In genomic region chr9:126395439-126396212, GRCh38 we compare ENCODE assay signal across 10 cellular contexts.
A peak's percentile ranks its signal among the peaks of the same experiment; 100 is the strongest.
DNase-seq lines count a peak whose midpoint lies in the region; ATAC-seq, FAIRE-seq and TF ChIP-seq lines count a peak whose summit lies in the region.
"Had no signal": no experiment of that assay in that cellular context is flagged by ENCODE, and none has a peak within 500 bp of the region (broad histone marks: within the 10 kb centered on the region; RNA-seq: fewer than 3 reads in every experiment).

No MANE protein-coding gene starts in this region.

- H3K4me3 Mint-ChIP-seq in T-cell, result no peak overlapping the region
- no peak overlapping the region for H3K4me3 Mint-ChIP-seq in osteocyte (ENCODE audit: unreplicated experiment)
- H3K4me3 Mint-ChIP-seq: endodermal cell had no signal

- intact Hi-C loops in HepG2 (cut with micrococcal nuclease; ENCODE audit: unreplicated experiment), result loop anchor here (5.0 kb wide), 1 partner anchor 513 kb away; no protein-coding TSS in a partner anchor

- peaks cover 0 to 9% (median 2%) of the 10 kb centered on the region in 4 donors for H3K36me3 ChIP-seq in liver (ENCODE audit: control insufficient read depth in 4 of 4, insufficient read depth in 3 of 4, low read depth in 1 of 4, low read length in 3 of 4)
- peaks cover 28 to 84% of the 10 kb centered on the region in 2 experiments; a peak in 4 of 5 replicates for H3K36me3 ChIP-seq in HepG2 (replicated peaks in 1 of 2; ENCODE audit: control insufficient read depth in 1 of 2, insufficient read depth in 2 of 2, low read length in 2 of 2)
- H3K36me3 ChIP-seq in right atrium auricular region, result no peaks in the 10 kb centered on the region

- in situ Hi-C loops in HepG2 (cut with HindIII; ENCODE audit: extremely low pct_ligation_motif_present, low pct_unique_long_range_greater_than_20kb), result loop anchor here (5.0 to 10.0 kb wide), 2 partner anchors 93 to 991 kb away; no protein-coding TSS in a partner anchor

- H3K4me3 ChIP-seq in liver (ENCODE audit: low read depth in 1 of 3, low read length in 3 of 3), result no peak overlapping the region
- no peak overlapping the region for H3K4me3 ChIP-seq in HepG2 (replicated peaks in 1 of 3; ENCODE audit: insufficient read depth in 1 of 3, low read depth in 2 of 3, low read length in 3 of 3)
- H3K4me3 ChIP-seq in fibroblast of the aortic adventitia (ENCODE audit: low read depth, low read length), result no peak overlapping the region
- no peak overlapping the region for H3K4me3 ChIP-seq in right atrium auricular region

- 0 out of 2 replicates have a peak, but pooled peaks cover 3% of the 10 kb centered on the region for H4K20me1 ChIP-seq in HepG2 (ENCODE audit: insufficient read depth, low read length)

- H3K9me3 ChIP-seq in liver (ENCODE audit: control insufficient read depth in 4 of 4, low read length in 3 of 4) (no peaks in the 10 kb centered on the region), HepG2 (ENCODE audit: low read length) (no peaks in the 10 kb centered on the region), right atrium auricular region (no peaks in the 10 kb centered on the region)

- H3K27me3 ChIP-seq in liver (ENCODE audit: control insufficient read depth in 4 of 4, insufficient read depth in 4 of 4, low read length in 3 of 4) (no peaks in the 10 kb centered on the region), HepG2 (ENCODE audit: control insufficient read depth in 1 of 2, insufficient read depth in 2 of 2, low read length in 2 of 2) (no peaks in the 10 kb centered on the region), right atrium auricular region (no peaks in the 10 kb centered on the region)

- CTCF ChIA-PET in HepG2 (lab: Yijun Ruan, JAX; ENCODE audit: low intra/inter-chr PET ratio, low total read pairs) (no interaction called here), T-cell (lab: Charles Lee) (interaction anchor here (0.5 to 1.7 kb wide), 4 partner anchors 60 to 384 kb away, joined by 3 to 4 read pairs (median 4); no protein-coding TSS in a partner anchor)

- POLR2A ChIA-PET in HepG2 (lab: Yijun Ruan, JAX), result no interaction called here
- POLR2A ChIA-PET in T-cell (lab: Charles Lee), result interaction anchor here in 1 of 2 donors (0.6 kb wide), 1 partner anchor 48 kb away, joined by 3 read pairs; no protein-coding TSS in a partner anchor

- BruUV-seq in HepG2 (replicated peaks; lab: Mats Ljungman, UMichigan), result no TSS peak

- H3K4me1 Mint-ChIP-seq in T-cell, result peaks cover 22 to 44% (median 43%) of the 10 kb centered on the region in 3 donors
- peaks cover 9% of the 10 kb centered on the region for H3K4me1 Mint-ChIP-seq in osteocyte (ENCODE audit: unreplicated experiment)

- no peak for TF ChIP-seq EP300 in HepG2 (IDR thresholded peaks at IDR 0.05; ENCODE audit: low read depth in 2 of 2, low read length in 2 of 2)
- no peak for TF ChIP-seq EP300 in HepG2 (CRISPR knock-in tag; IDR thresholded peaks at IDR 0.05; ENCODE audit: borderline replicate concordance)

- H3K27me3 Mint-ChIP-seq in T-cell (no peaks in the 10 kb centered on the region), osteocyte (ENCODE audit: unreplicated experiment) (no peaks in the 10 kb centered on the region)

- peak; percentile 28 to 50 for TF ChIP-seq RAD21 in liver (IDR thresholded peaks at IDR 0.05)
- TF ChIP-seq RAD21 in HepG2 (CRISPR knock-in tag; IDR thresholded peaks at IDR 0.05), result no peak

- peak overlapping the region; percentile 53 to 82 for H3K27ac Mint-ChIP-seq in T-cell
- H3K27ac Mint-ChIP-seq in osteocyte (ENCODE audit: unreplicated experiment), result no peak overlapping the region
- H3K27ac Mint-ChIP-seq: endodermal cell had no signal

- H3K9ac ChIP-seq in liver (ENCODE audit: low read depth in 1 of 2, low read length in 2 of 2) (no peak overlapping the region), HepG2 (ENCODE audit: insufficient read depth, low read depth, low read length) (no peak overlapping the region)

- no peaks in the 10 kb centered on the region for H3K79me2 ChIP-seq in HepG2 (ENCODE audit: insufficient read depth, low read length)

- H3K4me1 ChIP-seq in liver (ENCODE audit: control insufficient read depth in 4 of 4, insufficient read depth in 4 of 4, low read length in 3 of 4) (peaks cover 6 to 38% (median 30%) of the 10 kb centered on the region in 4 donors), HepG2 (ENCODE audit: insufficient read depth, low read length) (no peaks in the 10 kb centered on the region), right atrium auricular region (peaks cover 0 to 20% of the 10 kb centered on the region in 2 donors)

- no peaks in the 10 kb centered on the region for H3K9me3 Mint-ChIP-seq in T-cell
- H3K9me3 Mint-ChIP-seq in osteocyte (ENCODE audit: unreplicated experiment), result no peaks in the 10 kb centered on the region
- H3K9me3 Mint-ChIP-seq: endodermal cell had no signal

- H3K27ac ChIP-seq in liver (ENCODE audit: low read depth in 1 of 2, low read length in 2 of 2), result no peak overlapping the region
- H3K27ac ChIP-seq in HepG2 (ENCODE audit: extremely low read length, insufficient read depth, low read length), result no peak overlapping the region
- H3K27ac ChIP-seq in right atrium auricular region, result no peak overlapping the region

- DNase-seq in HepG2 (ENCODE audit: low spot score), result no peak
- DNase-seq in T-cell, result peak in 1 of 34 experiments; percentile 34
- DNase-seq in fibroblast of the aortic adventitia (ENCODE audit: low read depth), result peak; percentile 47
- DNase-seq in GF-D8 (lab: John Stamatoyannopoulos, UW), result no peak
- no peak for DNase-seq in right atrium auricular region (ENCODE audit: low spot score)
- DNase-seq in osteocyte (ENCODE audit: extremely low spot score, unreplicated experiment), result no peak
- no peak for DNase-seq in NCI-H1417 (lab: John Stamatoyannopoulos, UW)
- DNase-seq: endodermal cell, NCI-H510A had no signal

- 48% methylated on average over 7 of the region's 7 CpGs for WGBS in liver
- 93% methylated on average over 7 of the region's 7 CpGs for WGBS in HepG2 (ENCODE audit: low lambda C conversion rate)

- H3K36me3 Mint-ChIP-seq in T-cell (peaks cover 8% of the 10 kb centered on the region), osteocyte (ENCODE audit: unreplicated experiment) (peaks cover 25% of the 10 kb centered on the region)

- ATAC-seq in HepG2, result no peak
- ATAC-seq in T-cell (replicated peaks in 1 of 4), result no peak

- TF ChIP-seq POLR2A in HepG2 (IDR thresholded peaks at IDR 0.05; ENCODE audit: insufficient read depth in 1 of 2, low read depth in 2 of 2, low read length in 2 of 2), result no peak

- FAIRE-seq in HepG2 (lab: Jason Lieb, UNC), result no peak

- H3K4me2 ChIP-seq in HepG2 (ENCODE audit: low read depth, low read length), result no peak overlapping the region

- TF ChIP-seq CTCF in liver (IDR thresholded peaks at IDR 0.05; ENCODE audit: low read depth, low read length, missing input control) (no peak), HepG2 (CRISPR knock-in tag; IDR thresholded peaks at IDR 0.05) (no peak), fibroblast of the aortic adventitia (IDR thresholded peaks at IDR 0.05; ENCODE audit: insufficient read depth, low read length) (no peak), right atrium auricular region (IDR thresholded peaks at IDR 0.05) (no peak), osteocyte (IDR thresholded peaks at IDR 0.05) (no peak)

- no peak overlapping the region for H2AFZ ChIP-seq in HepG2 (ENCODE audit: low read length)

TF ChIP-seq in liver, 16 proteins besides CTCF, POLR2A, EP300 and RAD21 (continues in another document):
- TF ChIP-seq EGR1 (IDR thresholded peaks at IDR 0.05; ENCODE audit: low read depth in 2 of 2) (peak in 1 of 2 donors; percentile 25), TAF1 (conservative IDR thresholded peaks at IDR 0.05) (no peak), HNF4A (conservative IDR thresholded peaks at IDR 0.05) (peak; percentile 92 to 97), MAX (IDR thresholded peaks at IDR 0.05) (no peak), ATF3 (IDR thresholded peaks at IDR 0.05) (peak; percentile 35), HNF4G (IDR thresholded peaks at IDR 0.05) (peak; percentile 58), SP1 (IDR thresholded peaks at IDR 0.05) (peak; percentile 48), NR2F2 (IDR thresholded peaks at IDR 0.05) (peak; percentile 45), JUND (IDR thresholded peaks at IDR 0.05) (peak; percentile 20 to 76)

TF ChIP-seq in HepG2, 621 proteins besides CTCF, POLR2A, EP300 and RAD21 (continues in another document):
- TF ChIP-seq HHEX (CRISPR knock-in tag; IDR thresholded peaks at IDR 0.05), result no peak
- TF ChIP-seq ZNF607 (CRISPR knock-in tag; IDR thresholded peaks at IDR 0.05; ENCODE audit: borderline replicate concordance), result no peak
- TF ChIP-seq ZNF496 (CRISPR knock-in tag; IDR thresholded peaks at IDR 0.05; ENCODE audit: insufficient replicate concordance), result no peak
- no peak for TF ChIP-seq RNF2 (conservative IDR thresholded peaks at IDR 0.05; ENCODE audit: low read depth)
- no peak for TF ChIP-seq DZIP1 (CRISPR knock-in tag; IDR thresholded peaks at IDR 0.05)
- TF ChIP-seq MLX (CRISPR knock-in tag; IDR thresholded peaks at IDR 0.05), result no peak
- TF ChIP-seq TBX2 (CRISPR knock-in tag; IDR thresholded peaks at IDR 0.05; ENCODE audit: borderline replicate concordance), result no peak
- TF ChIP-seq NCOA2 (CRISPR knock-in tag; IDR thresholded peaks at IDR 0.05), result no peak
- no peak for TF ChIP-seq GTF2F1 (IDR thresholded peaks at IDR 0.05; ENCODE audit: low read length)
- no peak for TF ChIP-seq NRL (CRISPR knock-in tag; IDR thresholded peaks at IDR 0.05; ENCODE audit: borderline replicate concordance)
